1 cellular context compared by ENCODE assay signal in the genomic region with DNA sequence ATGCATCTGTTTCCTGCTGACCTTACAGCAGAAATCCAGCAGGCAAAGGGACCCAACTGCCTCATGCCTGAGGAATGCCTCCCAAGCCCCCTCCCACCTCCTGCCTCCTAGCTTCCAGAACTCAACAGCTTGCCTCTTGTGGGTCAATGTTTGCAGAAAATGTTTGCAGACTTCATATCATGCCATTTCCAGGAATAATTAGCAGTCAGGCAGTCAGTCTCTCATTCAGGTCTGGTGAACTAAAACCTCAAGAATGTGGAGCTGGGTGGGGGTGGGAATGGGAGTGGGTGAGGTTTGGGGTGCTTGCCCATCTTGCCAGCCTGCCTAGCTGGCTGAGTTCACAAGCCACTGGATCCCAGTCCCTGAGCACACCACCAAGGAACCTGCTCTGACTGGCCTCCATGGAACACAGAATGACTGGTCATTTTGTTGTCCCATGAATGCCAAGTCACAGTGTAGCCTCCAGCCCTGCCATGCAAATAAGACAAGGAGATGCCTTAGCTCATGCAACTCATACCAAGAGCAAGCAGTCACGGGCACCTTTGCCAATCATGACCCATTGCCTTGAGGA.
TF ChIP-seq lines count a peak whose summit lies in the region.

No MANE protein-coding gene starts in this region.

TF ChIP-seq in IMR-90, 13 proteins besides CTCF, POLR2A, EP300 and RAD21:
- TF ChIP-seq RCOR1 (IDR thresholded peaks at IDR 0.05; ENCODE audit: insufficient replicate concordance, low read length) (no peak), MXI1 (IDR thresholded peaks at IDR 0.05; ENCODE audit: borderline replicate concordance, low read depth, low read length) (no peak), SMC3 (IDR thresholded peaks at IDR 0.05; ENCODE audit: low read depth, low read length) (no peak), RFX5 (IDR thresholded peaks at IDR 0.05; ENCODE audit: low read depth, low read length) (no peak), MAZ (IDR thresholded peaks at IDR 0.05; ENCODE audit: borderline replicate concordance, low read depth, low read length) (no peak), NFE2L2 (IDR thresholded peaks at IDR 0.05; ENCODE audit: low read depth, low read length) (0 out of 2 replicates have a peak, but pooled peaks have one; percentile 42)
